In genomic region chr1:78009276-78009675, GRCh38 we compare ENCODE assay signal across 2 cellular contexts.
TF ChIP-seq lines count a peak whose summit lies in the region.

No MANE protein-coding gene starts in this region.

TF ChIP-seq in IMR-90, 13 proteins besides CTCF, POLR2A, EP300 and RAD21:
- no peak for TF ChIP-seq ELK1 (IDR thresholded peaks at IDR 0.05; ENCODE audit: borderline replicate concordance, low read depth, low read length)
- TF ChIP-seq MAFK (IDR thresholded peaks at IDR 0.05; ENCODE audit: low read depth, low read length) = no peak
- TF ChIP-seq RCOR1 (IDR thresholded peaks at IDR 0.05; ENCODE audit: insufficient replicate concordance, low read length) = no peak
- TF ChIP-seq MXI1 (IDR thresholded peaks at IDR 0.05; ENCODE audit: borderline replicate concordance, low read depth, low read length) = no peak
- no peak for TF ChIP-seq USF2 (IDR thresholded peaks at IDR 0.05; ENCODE audit: low read depth, low read length)
- no peak for TF ChIP-seq RFX5 (IDR thresholded peaks at IDR 0.05; ENCODE audit: low read depth, low read length)
- no peak for TF ChIP-seq BHLHE40 (IDR thresholded peaks at IDR 0.05; ENCODE audit: low read depth, low read length)
- TF ChIP-seq FOS (IDR thresholded peaks at IDR 0.05; ENCODE audit: low read depth, low read length) = no peak
- TF ChIP-seq SMC3 (IDR thresholded peaks at IDR 0.05; ENCODE audit: low read depth, low read length) = no peak
- TF ChIP-seq MAZ (IDR thresholded peaks at IDR 0.05; ENCODE audit: borderline replicate concordance, low read depth, low read length) = no peak
- no peak for TF ChIP-seq NFE2L2 (IDR thresholded peaks at IDR 0.05; ENCODE audit: low read depth, low read length)
- TF ChIP-seq CHD1 (IDR thresholded peaks at IDR 0.05; ENCODE audit: low read depth, low read length) = no peak
- no peak for TF ChIP-seq CEBPB (IDR thresholded peaks at IDR 0.05; ENCODE audit: low read depth, low read length)

TF ChIP-seq in K562, 482 proteins besides CTCF, POLR2A, EP300 and RAD21:
- TF ChIP-seq ZFP91 (CRISPR knock-in tag; IDR thresholded peaks at IDR 0.05) = no peak
- no peak for TF ChIP-seq BCOR (IDR thresholded peaks at IDR 0.05)
- peak; percentile 83 for TF ChIP-seq HMBOX1 (IDR thresholded peaks at IDR 0.05)
- no peak for TF ChIP-seq ZNF140 (CRISPR knock-in tag; IDR thresholded peaks at IDR 0.05)
